23 cellular contexts compared by ENCODE assay signal in the genomic region with DNA sequence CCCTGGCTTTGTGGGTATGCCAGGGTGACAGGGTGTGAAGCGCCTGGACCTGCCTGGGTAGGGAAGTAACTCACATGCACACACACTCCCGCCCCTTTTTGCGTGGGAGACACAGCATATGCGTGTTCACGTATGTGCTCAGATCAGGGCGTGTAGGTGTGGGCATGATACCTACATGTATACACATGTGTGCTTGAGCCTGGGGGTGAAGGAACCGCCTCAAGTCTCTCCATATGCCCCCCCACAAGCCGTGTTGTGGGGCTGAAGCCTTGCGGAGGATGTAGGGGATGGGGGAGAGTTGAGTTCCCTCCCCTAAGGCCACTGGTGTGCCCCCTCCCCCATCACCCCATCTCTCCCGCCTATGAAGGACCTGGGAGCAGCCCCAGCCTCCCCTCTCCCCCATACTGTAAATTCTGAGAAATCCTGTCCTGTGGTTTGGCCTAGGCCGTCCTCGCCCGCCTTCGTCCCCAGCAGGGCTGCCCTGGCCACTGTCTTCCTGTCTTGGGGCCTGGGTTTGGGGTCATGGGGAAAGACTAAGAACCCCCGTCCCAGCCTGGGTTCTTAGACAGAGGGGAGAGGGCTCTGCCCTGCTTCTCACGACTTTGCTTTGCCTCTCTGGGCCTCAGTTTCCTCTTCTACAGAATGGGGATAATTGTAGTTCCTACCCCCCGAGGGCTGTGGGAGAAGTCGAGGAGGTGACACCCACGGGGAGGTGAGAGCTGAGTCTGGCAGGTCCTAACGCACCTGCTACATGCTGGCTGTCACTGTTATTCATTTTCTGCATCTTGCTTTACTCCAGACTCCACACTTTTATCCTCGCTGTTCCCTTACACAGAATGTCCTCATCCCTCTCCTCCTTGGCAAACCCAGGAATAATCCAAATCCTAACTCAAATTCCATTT. TPM values are rescaled to one million over a fixed set of nuclear protein-coding genes. Genes with fewer than 3 reads are reported as not detected.
"Had no signal": no experiment of that assay in that cellular context is flagged by ENCODE, and none has a peak within 500 bp of the region (broad histone marks: within the 10 kb centered on the region; RNA-seq: fewer than 3 reads in every experiment).

No MANE protein-coding gene starts in this region.

- FAIRE-seq: colon, endothelial cell of umbilical vein, pancreas had no signal

- ATAC-seq: pancreas; psoas muscle; stimulated activated memory B cell treated with anti-CD40 and anti-IgM and Interleukin-4, amounts not matched to agents 10 μg/mL and 1 μg/mL and 100 μg/mL, for 72 hours had no signal

- DNase-seq: erythroblast; foreskin melanocyte; kidney glomerular epithelial cell; mesendoderm; naive B cell; nucleus accumbens; pancreas; psoas muscle; retina; right lobe of liver; stimulated activated CD4-positive, alpha-beta T cell treated with anti-CD3 and anti-CD28 coated beads, Interleukin-4, amount 100 ng/mL, for 1 hour; tibial artery; upper lobe of left lung had no signal

- H3K9me3 Mint-ChIP-seq: dendritic cell treated with granulocyte-macrophage colony-stimulating factor and Interleukin-4, amounts not matched to agents 40 ng/mL and 50 ng/mL, for 4 days had no signal

- H3K36me3 Mint-ChIP-seq: naive B cell; stimulated activated memory B cell treated with anti-CD40 and anti-IgM and Interleukin-4, amounts not matched to agents 10 μg/mL and 1 μg/mL and 100 μg/mL, for 72 hours had no signal

- H3K4me1 Mint-ChIP-seq: naive B cell; neural crest cell; stimulated activated memory B cell treated with anti-CD40 and anti-IgM and Interleukin-4, amounts not matched to agents 10 μg/mL and 1 μg/mL and 100 μg/mL, for 72 hours had no signal

- H3K4me3 Mint-ChIP-seq: dendritic cell treated with granulocyte-macrophage colony-stimulating factor and Interleukin-4, amounts not matched to agents 40 ng/mL and 50 ng/mL, for 4 days; naive B cell; neural crest cell; stimulated activated memory B cell treated with anti-CD40 and anti-IgM and Interleukin-4, amounts not matched to agents 10 μg/mL and 1 μg/mL and 100 μg/mL, for 72 hours; stimulated activated naive CD8-positive, alpha-beta T cell treated with anti-CD3 and anti-CD28 coated beads, Interleukin-15, Interleukin-2, amounts not matched to agents 100 ng/mL and 50 ng/mL, for 24 hours had no signal

- H3K27ac Mint-ChIP-seq: dendritic cell treated with granulocyte-macrophage colony-stimulating factor and Interleukin-4, amounts not matched to agents 40 ng/mL and 50 ng/mL, for 4 days; stimulated activated memory B cell treated with anti-CD40 and anti-IgM and Interleukin-4, amounts not matched to agents 10 μg/mL and 1 μg/mL and 100 μg/mL, for 72 hours; stimulated activated naive CD8-positive, alpha-beta T cell treated with anti-CD3 and anti-CD28 coated beads, Interleukin-15, Interleukin-2, amounts not matched to agents 100 ng/mL and 50 ng/mL, for 24 hours had no signal

RNA-seq across cellular contexts. Expression of a gene that starts 14.3 kb away (rescaled TPM):
- total RNA-seq: endothelial cell of umbilical vein, hepatocyte, liver, lung microvascular endothelial cell, neural crest cell, pancreas, psoas muscle, right lobe of liver, temporal lobe, upper lobe of left lung had no signal

RNA-seq across cellular contexts. Expression of a gene that starts 37.2 kb away (rescaled TPM):
- total RNA-seq: endothelial cell of umbilical vein, hepatocyte, liver, lung microvascular endothelial cell, neural crest cell, pancreas, psoas muscle, right lobe of liver, temporal lobe, upper lobe of left lung had no signal

RNA-seq across cellular contexts. Expression of a gene that starts 53.8 kb away (rescaled TPM):
- total RNA-seq: endothelial cell of umbilical vein, hepatocyte, liver, lung microvascular endothelial cell, neural crest cell, pancreas, psoas muscle, right lobe of liver, temporal lobe, upper lobe of left lung had no signal
